ENCODE assay signal across 7 cellular contexts in the genomic region with DNA sequence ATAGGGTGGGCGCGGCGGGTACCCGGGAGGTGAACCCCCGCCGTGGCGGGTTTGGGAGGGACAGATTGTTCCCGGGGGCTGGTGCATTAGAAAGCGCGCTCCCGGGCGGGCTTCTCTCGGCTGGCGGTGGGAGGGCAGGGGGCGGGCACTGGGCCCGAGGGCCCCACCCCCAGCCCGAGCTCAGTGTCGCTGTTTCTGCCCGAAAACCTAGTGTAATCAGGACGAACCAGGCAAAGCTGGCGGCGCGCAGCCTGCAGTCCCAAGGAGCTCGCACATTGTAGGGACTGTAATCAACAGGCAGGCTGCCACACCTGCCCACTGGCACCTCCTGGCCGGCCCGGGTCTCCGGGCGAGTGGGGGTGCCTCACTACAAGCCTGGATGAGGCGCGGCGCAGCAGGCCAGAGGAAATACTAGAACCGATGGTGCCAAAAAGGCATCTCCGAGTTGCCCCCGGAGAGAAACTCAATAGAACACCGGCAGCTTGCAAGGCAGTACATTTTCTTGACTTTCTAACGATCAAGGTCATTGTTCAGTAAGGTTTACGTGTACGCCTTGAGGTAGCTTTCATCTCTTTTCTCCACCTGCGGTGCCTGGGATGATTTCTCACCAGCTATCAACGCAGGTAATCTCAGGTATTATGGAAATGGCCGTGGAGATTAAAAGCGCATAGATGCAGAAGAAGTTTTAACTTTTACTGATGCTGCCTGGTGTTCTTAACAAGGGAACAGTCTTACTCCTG. TPM values are rescaled to one million over a fixed set of nuclear protein-coding genes. Genes with fewer than 3 reads are reported as not detected.
DNase-seq lines count a peak whose midpoint lies in the region; ATAC-seq and TF ChIP-seq lines count a peak whose summit lies in the region.

No MANE protein-coding gene starts in this region.

- ATAC-seq in GM18498 (IDR thresholded peaks at IDR 0.05; ENCODE audit: unreplicated experiment) (peak; percentile 46), HG03378 (IDR thresholded peaks at IDR 0.05; ENCODE audit: unreplicated experiment) (no peak)

- TF ChIP-seq CTCF in ascending aorta (IDR thresholded peaks at IDR 0.05) (no peak), spleen (IDR thresholded peaks at IDR 0.05 in 8 of 11, conservative IDR thresholded peaks at IDR 0.05 in 3 of 11) (peak in 1 of 11 experiments; percentile 1)

- peak overlapping the region; percentile 83 for H3K4me3 Mint-ChIP-seq in T-helper 2 cell treated with Interferon-gamma antibody and Interleukin-4, amounts not matched to agents 5 μg/mL and 100 μg/mL, for 36 hours

- H3K27ac ChIP-seq in Karpas-422 (ENCODE audit: low read length): no peak overlapping the region
- H3K27ac ChIP-seq in ascending aorta: no peak overlapping the region
- H3K27ac ChIP-seq in spleen: peak overlapping the region in 3 of 8 donors; percentile 2 to 43 (median 8)

- H3K4me3 ChIP-seq in Karpas-422 (ENCODE audit: low read length) (peak overlapping the region; percentile 71), ascending aorta (peak overlapping the region; percentile 65 to 69), spleen (peak overlapping the region; percentile 60 to 86 (median 68))

- H3K9ac ChIP-seq in Karpas-422 (ENCODE audit: low read length): peak overlapping the region; percentile 56

- H3K27ac Mint-ChIP-seq in T-helper 2 cell treated with Interferon-gamma antibody and Interleukin-4, amounts not matched to agents 5 μg/mL and 100 μg/mL, for 36 hours: peak overlapping the region; percentile 17

- H3K27me3 Mint-ChIP-seq in T-helper 2 cell treated with Interferon-gamma antibody and Interleukin-4, amounts not matched to agents 5 μg/mL and 100 μg/mL, for 36 hours (ENCODE audit: low read depth): peaks cover 82% of the 10 kb centered on the region

- intact Hi-C loops in ascending aorta (cut with DNase I) (no loop called here), spleen (cut with DNase I; ENCODE audit: low total_unique reads) (no loop called here)

- no peaks in the 10 kb centered on the region for H3K27me3 ChIP-seq in Karpas-422 (ENCODE audit: low read length)
- H3K27me3 ChIP-seq in ascending aorta: peaks cover 4% of the 10 kb centered on the region
- H3K27me3 ChIP-seq in spleen (replicated peaks in 1 of 7): peaks cover 0 to 59% (median 32%) of the 10 kb centered on the region in 7 donors

- H3K4me1 ChIP-seq in Karpas-422 (ENCODE audit: low read length): peaks cover 9% of the 10 kb centered on the region
- peaks cover 6 to 10% of the 10 kb centered on the region in 2 donors for H3K4me1 ChIP-seq in ascending aorta
- peaks cover 7 to 25% (median 17%) of the 10 kb centered on the region in 6 donors for H3K4me1 ChIP-seq in spleen

- WGBS in spleen, 5 donors: 2 to 5% (median 3%) methylated on average over 34 to 42 of the region's 42 CpGs

- no peaks in the 10 kb centered on the region for H3K36me3 Mint-ChIP-seq in T-helper 2 cell treated with Interferon-gamma antibody and Interleukin-4, amounts not matched to agents 5 μg/mL and 100 μg/mL, for 36 hours (ENCODE audit: low read depth)

- H3K9me3 Mint-ChIP-seq in T-helper 2 cell treated with Interferon-gamma antibody and Interleukin-4, amounts not matched to agents 5 μg/mL and 100 μg/mL, for 36 hours: no peaks in the 10 kb centered on the region

- no peaks in the 10 kb centered on the region for H4K20me1 ChIP-seq in Karpas-422 (ENCODE audit: insufficient read depth, low read depth, low read length)

- DNase-seq in Karpas-422: peak; percentile 73
- DNase-seq in T-helper 2 cell treated with Interferon-gamma antibody and Interleukin-4, amounts not matched to agents 5 μg/mL and 100 μg/mL, for 36 hours (ENCODE audit: low spot score): peak; percentile 56
- DNase-seq in ascending aorta (ENCODE audit: low spot score in 2 of 2): peak in 1 of 2 donors; percentile 69
- DNase-seq in iPS-NIHi11 (ENCODE audit: low spot score): peak; percentile 88
- DNase-seq in spleen: peak; percentile 80

- no peaks in the 10 kb centered on the region for H3K36me3 ChIP-seq in Karpas-422 (ENCODE audit: insufficient read depth, low read length)
- no peaks in the 10 kb centered on the region for H3K36me3 ChIP-seq in ascending aorta
- no peaks in the 10 kb centered on the region for H3K36me3 ChIP-seq in spleen

- H3K9me2 ChIP-seq in Karpas-422 (replicated peaks; ENCODE audit: insufficient read depth, low read length): no peaks in the 10 kb centered on the region

- peak overlapping the region; percentile 83 for H2AFZ ChIP-seq in Karpas-422 (ENCODE audit: low read length)

- no peak for TF ChIP-seq POLR2A in spleen (IDR thresholded peaks at IDR 0.05)

- H3K79me2 ChIP-seq in Karpas-422 (ENCODE audit: low read length): no peaks in the 10 kb centered on the region

- no peaks in the 10 kb centered on the region for H3K9me3 ChIP-seq in Karpas-422 (ENCODE audit: low read length)
- H3K9me3 ChIP-seq in ascending aorta: no peaks in the 10 kb centered on the region
- no peaks in the 10 kb centered on the region for H3K9me3 ChIP-seq in spleen

- H3K4me2 ChIP-seq in Karpas-422 (ENCODE audit: low read depth, low read length, poor library complexity, severe bottlenecking): peak overlapping the region; percentile 91

- H3K4me1 Mint-ChIP-seq in T-helper 2 cell treated with Interferon-gamma antibody and Interleukin-4, amounts not matched to agents 5 μg/mL and 100 μg/mL, for 36 hours (ENCODE audit: low read depth): peaks cover 7% of the 10 kb centered on the region

RNA-seq across cellular contexts. Expression of a gene that starts 0.8 kb away (rescaled TPM):
- total RNA-seq in Karpas-422 (2014; rRNA removed; shearing (Covaris generic); ENCODE audit: low replicate concordance): not detected in 2 replicates
- 14.9 TPM for total RNA-seq in ascending aorta
- 10 to 100 TPM in 1 of 7 donors, 1 to 10 TPM in 5, under 1 TPM in 1; 0.94 to 20.9 (median 4.6) TPM for total RNA-seq in spleen
- polyA plus RNA-seq in spleen: 1 to 10 TPM in 1 of 3 donors, under 1 TPM in 2; 0.06 to 1.6 (median 0.17) TPM

RNA-seq across cellular contexts. Expression of a gene that starts 33.7 kb away (rescaled TPM):
- 84.9 and 136 TPM in 2 replicates for total RNA-seq in Karpas-422 (2014; rRNA removed; shearing (Covaris generic); ENCODE audit: low replicate concordance)
- total RNA-seq in ascending aorta: 31.9 TPM
- total RNA-seq in spleen: 100 to 1,000 TPM in 3 of 7 donors, 10 to 100 TPM in 4; 59.2 to 135 (median 81.3) TPM
- 10 to 100 TPM; 34.0 to 41.3 (median 40.7) TPM for polyA plus RNA-seq in spleen
